Comparison of ENCODE assay signal across 9 cellular contexts in the genomic region with DNA sequence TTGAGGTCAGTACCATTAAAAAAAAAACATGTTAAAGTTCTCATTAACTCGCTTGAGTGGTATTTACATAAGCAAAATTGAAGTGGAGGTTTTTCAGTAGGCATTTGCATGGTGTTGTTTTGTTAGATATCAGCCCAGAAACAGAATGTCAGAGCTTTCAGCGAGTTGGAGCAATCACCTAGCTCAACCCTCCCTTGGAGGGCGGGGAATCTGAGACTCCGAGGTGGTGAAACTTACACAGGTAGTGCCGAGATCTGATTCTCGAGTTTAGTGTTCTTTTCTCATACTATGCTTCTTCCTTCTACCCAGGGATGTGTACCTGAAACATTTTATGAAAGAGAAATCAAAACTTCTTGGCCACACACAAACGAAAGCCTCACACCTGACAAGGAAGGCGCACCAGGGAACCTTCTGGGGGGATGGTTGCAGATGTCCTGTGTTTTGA. TPM values are rescaled to one million over a fixed set of nuclear protein-coding genes. Genes with fewer than 3 reads are reported as not detected.
A peak's percentile ranks its signal among the peaks of the same experiment; 100 is the strongest.
DNase-seq lines count a peak whose midpoint lies in the region; ATAC-seq and FAIRE-seq lines count a peak whose summit lies in the region.
"Had no signal": no experiment of that assay in that cellular context is flagged by ENCODE, and none has a peak within 500 bp of the region (broad histone marks: within the 10 kb centered on the region; RNA-seq: fewer than 3 reads in every experiment).

No MANE protein-coding gene starts in this region.

- WGBS in small intestine, 3 donors: 23 to 53% (median 28%) methylated on average over 8 of the region's 8 CpGs

- H3K27ac ChIP-seq in cingulate gyrus (ENCODE audit: low read depth, low read length): peak overlapping the region; percentile 86
- peak overlapping the region in 1 of 2 donors; percentile 18 for H3K27ac ChIP-seq in small intestine (ENCODE audit: low read depth in 1 of 2, low read length in 1 of 2)

- FAIRE-seq in small intestine (lab: Jason Lieb, UNC): no peak

- H3K9me3 Mint-ChIP-seq in effector memory CD8-positive, alpha-beta T cell: no peaks in the 10 kb centered on the region

- no peak overlapping the region for H3K4me3 Mint-ChIP-seq in effector memory CD8-positive, alpha-beta T cell

- no peaks in the 10 kb centered on the region for H3K27me3 ChIP-seq in small intestine (ENCODE audit: control insufficient read depth in 2 of 2, insufficient read depth in 2 of 2, low read length in 2 of 2)
- H3K27me3 ChIP-seq: sigmoid colon had no signal

- H3K27ac Mint-ChIP-seq in effector memory CD8-positive, alpha-beta T cell: peak overlapping the region in 1 of 2 donors; percentile 8

- intact Hi-C loops in sciatic nerve (cut with DNase I): no loop called here

- H3K36me3 Mint-ChIP-seq in effector memory CD8-positive, alpha-beta T cell (ENCODE audit: insufficient read depth): peaks cover 37% of the 10 kb centered on the region

- no peaks in the 10 kb centered on the region for H3K9me3 ChIP-seq in small intestine (ENCODE audit: control insufficient read depth, low read depth)
- H3K9me3 ChIP-seq: sigmoid colon had no signal

- DNase-seq in small intestine: peak; percentile 43
- DNase-seq in effector memory CD8-positive, alpha-beta T cell: no peak
- DNase-seq in sciatic nerve (ENCODE audit: low spot score): no peak
- DNase-seq: activated CD4-positive, alpha-beta T cell treated with anti-CD3 and anti-CD28 coated beads, Interleukin-2, amount 50 U/mL, for 1 hour; sigmoid colon had no signal

- H3K4me1 ChIP-seq in small intestine (ENCODE audit: control insufficient read depth in 2 of 2, insufficient read depth in 1 of 2, low read depth in 1 of 2, low read length in 1 of 2): peaks cover 2 to 8% of the 10 kb centered on the region in 2 donors

- H3K4me3 ChIP-seq in small intestine (ENCODE audit: low read depth in 1 of 2, low read length in 2 of 2): peak overlapping the region in 1 of 2 donors; percentile 10
- H3K4me3 ChIP-seq: sigmoid colon had no signal

- H3K4me1 Mint-ChIP-seq in effector memory CD8-positive, alpha-beta T cell (ENCODE audit: low read depth in 2 of 2): peaks cover 34 to 46% of the 10 kb centered on the region in 2 donors

- peaks cover 0 to 4% of the 10 kb centered on the region in 2 donors for H3K36me3 ChIP-seq in small intestine (ENCODE audit: control insufficient read depth in 2 of 2, insufficient read depth in 2 of 2, low read length in 2 of 2)

- ATAC-seq in GM19043 (IDR thresholded peaks at IDR 0.05; ENCODE audit: low read depth, unreplicated experiment) (peak; percentile 48), HG02763 (IDR thresholded peaks at IDR 0.05; ENCODE audit: unreplicated experiment) (peak; percentile 59), GM18861 (IDR thresholded peaks at IDR 0.05; ENCODE audit: unreplicated experiment) (no peak), sciatic nerve (no peak)
- ATAC-seq in effector memory CD8-positive, alpha-beta T cell (replicated peaks): no peak

- H3K27me3 Mint-ChIP-seq in effector memory CD8-positive, alpha-beta T cell: no peaks in the 10 kb centered on the region

RNA-seq across cellular contexts. Expression of gene SEC14L1, which starts 6.6 kb away (rescaled TPM):
- polyA plus RNA-seq in small intestine: 10 to 100 TPM; 14.5 to 27.4 (median 17.8) TPM
- 130 TPM for total RNA-seq in sciatic nerve

Comparison
In these comparisons a context has a peak if more than half of its experiments do, and no peak if none do; other contexts are left out.
1. ATAC-seq: peak in GM19043 (single experiment) and HG02763 (single experiment); none in GM18861 (single experiment), effector memory CD8-positive, alpha-beta T cell (single experiment) and sciatic nerve (single experiment).